ENCODE assay signal across 1 cellular context in the genomic region with DNA sequence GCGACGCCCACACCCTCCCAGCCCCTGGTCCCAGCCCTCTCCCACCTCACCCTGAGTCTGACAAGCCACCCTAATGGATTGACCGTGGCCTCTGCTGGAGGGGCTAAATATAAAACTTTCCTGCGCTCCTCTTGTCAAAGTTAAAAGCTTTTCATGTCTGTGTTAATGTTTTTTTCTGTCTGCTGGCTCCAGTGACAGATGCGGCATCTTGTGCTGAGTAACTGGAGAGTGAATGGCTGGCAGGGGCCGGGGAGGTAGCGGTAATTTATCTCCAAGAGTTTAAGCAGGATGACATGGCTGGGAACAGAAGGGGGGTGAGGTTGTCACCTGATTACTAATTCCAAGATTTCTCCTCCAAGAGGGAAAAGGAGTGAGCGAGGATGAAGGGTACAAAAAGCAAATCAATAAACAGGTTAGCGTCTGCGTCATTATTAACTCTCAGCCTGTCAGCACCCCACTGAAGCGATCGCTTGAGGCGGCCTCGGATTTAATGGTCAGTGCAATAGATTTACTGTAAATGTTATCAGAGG.
TF ChIP-seq lines count a peak whose summit lies in the region.

No MANE protein-coding gene starts in this region.

TF ChIP-seq in SK-N-SH, 30 proteins besides CTCF, POLR2A, EP300 and RAD21 (continued from another document):
- TF ChIP-seq FOSL2 (IDR thresholded peaks at IDR 0.05; ENCODE audit: borderline replicate concordance, low read depth): no peak
- TF ChIP-seq GABPA (IDR thresholded peaks at IDR 0.05; ENCODE audit: low read depth): no peak
- TF ChIP-seq, protein P1, sequence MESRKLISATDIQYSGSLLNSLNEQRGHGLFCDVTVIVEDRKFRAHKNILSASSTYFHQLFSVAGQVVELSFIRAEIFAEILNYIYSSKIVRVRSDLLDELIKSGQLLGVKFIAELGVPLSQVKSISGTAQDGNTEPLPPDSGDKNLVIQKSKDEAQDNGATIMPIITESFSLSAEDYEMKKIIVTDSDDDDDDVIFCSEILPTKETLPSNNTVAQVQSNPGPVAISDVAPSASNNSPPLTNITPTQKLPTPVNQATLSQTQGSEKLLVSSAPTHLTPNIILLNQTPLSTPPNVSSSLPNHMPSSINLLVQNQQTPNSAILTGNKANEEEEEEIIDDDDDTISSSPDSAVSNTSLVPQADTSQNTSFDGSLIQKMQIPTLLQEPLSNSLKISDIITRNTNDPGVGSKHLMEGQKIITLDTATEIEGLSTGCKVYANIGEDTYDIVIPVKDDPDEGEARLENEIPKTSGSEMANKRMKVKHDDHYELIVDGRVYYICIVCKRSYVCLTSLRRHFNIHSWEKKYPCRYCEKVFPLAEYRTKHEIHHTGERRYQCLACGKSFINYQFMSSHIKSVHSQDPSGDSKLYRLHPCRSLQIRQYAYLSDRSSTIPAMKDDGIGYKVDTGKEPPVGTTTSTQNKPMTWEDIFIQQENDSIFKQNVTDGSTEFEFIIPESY (IDR thresholded peaks at IDR 0.05; ENCODE audit: borderline replicate concordance, low read depth): no peak
